Comparison of ENCODE assay signal across 8 cellular contexts in genomic region chr20:956330-956951, GRCh38. TPM values are rescaled to one million over a fixed set of nuclear protein-coding genes. Genes with fewer than 3 reads are reported as not detected.
A peak's percentile ranks its signal among the peaks of the same experiment; 100 is the strongest.
DNase-seq lines count a peak whose midpoint lies in the region; ATAC-seq, FAIRE-seq and TF ChIP-seq lines count a peak whose summit lies in the region.

No MANE protein-coding gene starts in this region.

- H3K9me3 Mint-ChIP-seq in activated B cell treated with CpG ODN at 0.5 μM for 24 hours: no peaks in the 10 kb centered on the region

- TF ChIP-seq POLR2A in breast epithelium (IDR thresholded peaks at IDR 0.05): no peak

- H3K27me3 ChIP-seq in BE2C (peaks cover 7% of the 10 kb centered on the region; the same call in 1 of the 2 replicates), breast epithelium (peaks cover 0 to 17% of the 10 kb centered on the region in 2 donors), keratinocyte (ENCODE audit: control insufficient read depth, extremely low read depth, insufficient read depth, low read length) (peaks cover 21% of the 10 kb centered on the region)

- no peaks in the 10 kb centered on the region for H3K79me2 ChIP-seq in keratinocyte (ENCODE audit: control insufficient read depth, insufficient read depth, low read length)

- H3K27ac Mint-ChIP-seq in activated B cell treated with CpG ODN at 0.5 μM for 24 hours: no peak overlapping the region

- H3K27me3 Mint-ChIP-seq in activated B cell treated with CpG ODN at 0.5 μM for 24 hours: peaks cover 21% of the 10 kb centered on the region

- peaks cover 2% of the 10 kb centered on the region for H3K4me1 Mint-ChIP-seq in activated B cell treated with CpG ODN at 0.5 μM for 24 hours

- H3K9me1 ChIP-seq in keratinocyte (ENCODE audit: control insufficient read depth, extremely low read depth, insufficient read depth, low read length): no peaks in the 10 kb centered on the region

- H3K9me3 ChIP-seq in BE2C (no peaks in the 10 kb centered on the region), breast epithelium (no peaks in the 10 kb centered on the region), keratinocyte (ENCODE audit: control insufficient read depth, low read depth, low read length) (no peaks in the 10 kb centered on the region)

- no peak overlapping the region for H3K4me3 Mint-ChIP-seq in activated B cell treated with CpG ODN at 0.5 μM for 24 hours

- dilution Hi-C loops in keratinocyte (cut with MboI; ENCODE audit: extremely low pct_ligation_motif_present, low sequenced_read_pairs): no loop called here

- H4K20me1 ChIP-seq in keratinocyte (ENCODE audit: control insufficient read depth, extremely low read depth, insufficient read depth, low read length): no peaks in the 10 kb centered on the region

- intact Hi-C loops in activated B cell treated with CpG ODN at 0.5 μM for 24 hours (cut with micrococcal nuclease): loop anchor here (1.0 kb wide), 3 partner anchors 140 to 257 kb away; no protein-coding TSS in a partner anchor
- intact Hi-C loops in breast epithelium (cut with DNase I; ENCODE audit: low total_unique reads): loop anchor here (1.0 to 5.0 kb wide), 3 partner anchors 31 to 156 kb away; no protein-coding TSS in a partner anchor

- ATAC-seq in GM21529 (IDR thresholded peaks at IDR 0.05; ENCODE audit: unreplicated experiment): peak; percentile 69
- peak; percentile 90 for ATAC-seq in activated B cell treated with CpG ODN at 0.5 μM for 24 hours (ENCODE audit: low read depth)

- no peak overlapping the region for H3K4me3 ChIP-seq in BE2C (ENCODE audit: low read depth, low read length)
- no peak overlapping the region for H3K4me3 ChIP-seq in breast epithelium
- no peak overlapping the region for H3K4me3 ChIP-seq in keratinocyte (ENCODE audit: control insufficient read depth in 2 of 3, extremely low read depth in 1 of 3, insufficient read depth in 2 of 3, low read depth in 1 of 3, low read length in 3 of 3)

- H3K4me2 ChIP-seq in keratinocyte (ENCODE audit: control insufficient read depth, extremely low read depth, insufficient read depth, low read depth, low read length): no peak overlapping the region

- H3K36me3 ChIP-seq in BE2C: no peaks in the 10 kb centered on the region
- H3K36me3 ChIP-seq in breast epithelium: no peaks in the 10 kb centered on the region
- no peaks in the 10 kb centered on the region for H3K36me3 ChIP-seq in keratinocyte (ENCODE audit: control insufficient read depth in 2 of 2, extremely low read depth in 1 of 2, insufficient read depth in 2 of 2, low read length in 2 of 2)

- peak; percentile 61 for FAIRE-seq in keratinocyte (lab: Jason Lieb, UNC)

- POLR2A ChIA-PET in activated B cell treated with CpG ODN at 0.5 μM for 24 hours (lab: Charles Lee): interaction anchor here (2.0 kb wide), 1 partner anchor 138 kb away, joined by 5 read pairs; no protein-coding TSS in a partner anchor

- H3K27ac ChIP-seq in breast epithelium: no peak overlapping the region
- no peak overlapping the region for H3K27ac ChIP-seq in keratinocyte (ENCODE audit: control insufficient read depth, insufficient read depth, low read length)

- H3K4me1 ChIP-seq in BE2C: no peaks in the 10 kb centered on the region
- no peaks in the 10 kb centered on the region for H3K4me1 ChIP-seq in breast epithelium
- H3K4me1 ChIP-seq in keratinocyte (ENCODE audit: control insufficient read depth, extremely low read depth, insufficient read depth, low read length): no peaks in the 10 kb centered on the region

- no peak overlapping the region for H2AFZ ChIP-seq in keratinocyte (ENCODE audit: control insufficient read depth, low read length)

- H3K9ac ChIP-seq in keratinocyte (ENCODE audit: control insufficient read depth, extremely low read depth, insufficient read depth, low read length): no peak overlapping the region

- CTCF ChIA-PET in activated B cell treated with CpG ODN at 0.5 μM for 24 hours (lab: Charles Lee): interaction anchor here (0.6 to 6.2 kb wide), 17 partner anchors 10 to 257 kb away, joined by 3 to 222 read pairs (median 4); partner anchors contain the start of gene FAM110A

- no peaks in the 10 kb centered on the region for H3K36me3 Mint-ChIP-seq in activated B cell treated with CpG ODN at 0.5 μM for 24 hours (ENCODE audit: low read depth)

- peak; percentile 83 for TF ChIP-seq CTCF in BE2C (IDR thresholded peaks at IDR 0.05; ENCODE audit: low read depth, low read length)
- peak; percentile 49 for TF ChIP-seq CTCF in activated B cell treated with CpG ODN at 0.5 μM for 24 hours (IDR thresholded peaks at IDR 0.05)
- peak; percentile 81 to 98 (median 94) for TF ChIP-seq CTCF in breast epithelium (IDR thresholded peaks at IDR 0.05)
- peak; percentile 94 to 99 (median 99) for TF ChIP-seq CTCF in keratinocyte (optimal IDR thresholded peaks at IDR 0.05 in 1 of 3, IDR thresholded peaks at IDR 0.05 in 1 of 3, conservative IDR thresholded peaks at IDR 0.05 in 1 of 3; ENCODE audit: extremely low read depth in 1 of 3, insufficient read depth in 2 of 3, low read length in 3 of 3)

- DNase-seq in BE2C (peak; percentile 62), NCI-H2029 (lab: John Stamatoyannopoulos, UW) (peak; percentile 25), activated B cell treated with CpG ODN at 0.5 μM for 24 hours (peak; percentile 71), breast epithelium (ENCODE audit: low spot score in 2 of 2) (peak; percentile 43 to 66), keratinocyte (ENCODE audit: low read depth, low spot score) (peak; percentile 19), NCI-H2107 (lab: John Stamatoyannopoulos, UW) (no peak)
- peak; percentile 43 to 63 (median 58) for DNase-seq in stimulated activated CD4-positive, alpha-beta T cell treated with anti-CD3 and anti-CD28 coated beads, Interleukin-1b, Interleukin-23, amount 100 ng/mL, for 24 hours (ENCODE audit: low read depth in 4 of 4, low spot score in 1 of 4)

RNA-seq across cellular contexts. Expression of gene ANGPT4, which starts 40.3 kb away (rescaled TPM):
- polyA plus RNA-seq in BE2C (2012; ENCODE audit: insufficient read depth, insufficient read length, low read depth): not detected
- total RNA-seq in activated B cell treated with CpG ODN at 0.5 μM for 24 hours (not detected in 2 replicates), breast epithelium (10 to 100 TPM in 1 of 3 donors, 1 to 10 TPM in 1, under 1 TPM in 1; 0.66 to 18.4 (median 1.0) TPM)
- polyA plus RNA-seq in keratinocyte: not detected in 3 replicates
- not detected for polyA plus RNA-seq in keratinocyte (2011; ENCODE audit: low read depth)
- polyA plus RNA-seq in keratinocyte (2011; cell fraction: cytosol; rRNA removed): not detected in 2 replicates
- polyA plus RNA-seq in keratinocyte (2011; cell fraction: nucleus; rRNA removed): not detected in 2 replicates
- polyA plus RNA-seq in keratinocyte (2012; ENCODE audit: low replicate concordance): 0.02 TPM in 1 of 2 replicates, not detected in the other
- polyA minus RNA-seq in keratinocyte: not detected in 3 replicates
- polyA minus RNA-seq in keratinocyte (2011; cell fraction: cytosol; rRNA and poly(A)+ RNA removed): not detected
- not detected in 2 replicates for polyA minus RNA-seq in keratinocyte (2011; cell fraction: nucleus; rRNA and poly(A)+ RNA removed)

RNA-seq across cellular contexts. Expression of gene RSPO4, which starts 45.7 kb away (rescaled TPM):
- not detected for polyA plus RNA-seq in BE2C (2012; ENCODE audit: insufficient read depth, insufficient read length, low read depth)
- 0.11 TPM in 1 of 2 replicates, not detected in the other for total RNA-seq in activated B cell treated with CpG ODN at 0.5 μM for 24 hours
- total RNA-seq in breast epithelium: not detected
- not detected in 3 replicates for polyA plus RNA-seq in keratinocyte
- not detected for polyA plus RNA-seq in keratinocyte (2011; ENCODE audit: low read depth)
- polyA plus RNA-seq in keratinocyte (2011; cell fraction: cytosol; rRNA removed): not detected in 2 replicates
- 0.04 TPM in 1 of 2 replicates, not detected in the other for polyA plus RNA-seq in keratinocyte (2011; cell fraction: nucleus; rRNA removed)
- not detected in 2 replicates for polyA plus RNA-seq in keratinocyte (2012; ENCODE audit: low replicate concordance)
- not detected in 3 replicates for polyA minus RNA-seq in keratinocyte
- polyA minus RNA-seq in keratinocyte (2011; cell fraction: cytosol; rRNA and poly(A)+ RNA removed): not detected
- polyA minus RNA-seq in keratinocyte (2011; cell fraction: nucleus; rRNA and poly(A)+ RNA removed): not detected in 2 replicates

Comparison
In these comparisons a context has a peak if more than half of its experiments do, and no peak if none do; other contexts are left out.
1. CTCF ChIP-seq: peak in every context shown above with its lines; median percentile 99 in keratinocyte; 94 in breast epithelium; 83 in BE2C; 49 in activated B cell treated with CpG ODN at 0.5 μM for 24 hours.